ENCODE assay signal across 25 cellular contexts in genomic region chr13:42064966-42065365, GRCh38.
"Had no signal": no experiment of that assay in that cellular context is flagged by ENCODE, and none has a peak within 500 bp of the region (broad histone marks: within the 10 kb centered on the region; RNA-seq: fewer than 3 reads in every experiment).

No MANE protein-coding gene starts in this region.

- H3K27me3 ChIP-seq: dorsolateral prefrontal cortex, foreskin keratinocyte, heart right ventricle, neural progenitor cell, stomach, thyroid gland had no signal

- H3K27ac ChIP-seq: dorsolateral prefrontal cortex, foreskin keratinocyte, heart right ventricle, neural progenitor cell, parathyroid adenoma, stomach, thyroid gland had no signal

- H3K27me3 Mint-ChIP-seq: naive thymus-derived CD4-positive, alpha-beta T cell; progenitor cell of endocrine pancreas; type B pancreatic cell had no signal

- H3K4me3 ChIP-seq: dorsolateral prefrontal cortex, heart right ventricle, neural progenitor cell, stomach, thyroid gland had no signal

- H3K4me1 Mint-ChIP-seq: immature natural killer cell, neural progenitor cell had no signal

- DNase-seq: dorsolateral prefrontal cortex; effector CD4-positive, alpha-beta T cell; foreskin keratinocyte; glutamatergic neuron; heart right ventricle; hypothalamus; immature natural killer cell; kidney; mesendoderm; midbrain; naive thymus-derived CD4-positive, alpha-beta T cell; stimulated activated CD4-positive, alpha-beta T cell treated with anti-CD3 and anti-CD28 coated beads, Interleukin-2, amount 100 ng/mL, for 24 hours; stimulated activated CD4-positive, alpha-beta T cell treated with anti-CD3 and anti-CD28 coated beads, Interleukin-4, amount 100 ng/mL, for 24 hours; stimulated activated naive CD4-positive, alpha-beta T cell treated with Interleukin-2 at 50 U/mL for 16 hours; stomach; thyroid gland had no signal

- H3K9ac ChIP-seq: neural progenitor cell, parathyroid adenoma had no signal

- H3K9me3 ChIP-seq: heart right ventricle, stomach, thyroid gland had no signal

- H3K9me3 Mint-ChIP-seq: nephron; neural progenitor cell; stimulated activated effector memory CD8-positive, alpha-beta T cell treated with anti-CD3 and anti-CD28 coated beads, Interleukin-12 subunit alpha, Interleukin-12 subunit beta, amount 100 ng/mL, for 72 hours had no signal

- H3K4me1 ChIP-seq: neural progenitor cell, parathyroid adenoma, stomach, thyroid gland had no signal

- H3K36me3 ChIP-seq: neural progenitor cell, thyroid gland had no signal

- H3K36me3 Mint-ChIP-seq: immature natural killer cell; stimulated activated effector memory CD8-positive, alpha-beta T cell treated with anti-CD3 and anti-CD28 coated beads, Interleukin-12 subunit alpha, Interleukin-12 subunit beta, amount 100 ng/mL, for 72 hours had no signal

- H3K27ac Mint-ChIP-seq: immature natural killer cell; naive thymus-derived CD4-positive, alpha-beta T cell; nephron; neural progenitor cell; progenitor cell of endocrine pancreas; stimulated activated effector memory CD8-positive, alpha-beta T cell treated with anti-CD3 and anti-CD28 coated beads, Interleukin-12 subunit alpha, Interleukin-12 subunit beta, amount 100 ng/mL, for 72 hours; type B pancreatic cell had no signal

- H3K4me2 ChIP-seq: neural progenitor cell had no signal

- FAIRE-seq: colon, kidney had no signal

- H3K79me2 ChIP-seq: parathyroid adenoma had no signal

- ATAC-seq: foreskin keratinocyte; left lobe of liver; naive thymus-derived CD4-positive, alpha-beta T cell; sciatic nerve; stimulated activated effector memory CD8-positive, alpha-beta T cell treated with anti-CD3 and anti-CD28 coated beads, Interleukin-12 subunit alpha, Interleukin-12 subunit beta, amount 100 ng/mL, for 72 hours had no signal

- H3K4me3 Mint-ChIP-seq: immature natural killer cell; naive thymus-derived CD4-positive, alpha-beta T cell; nephron; neural progenitor cell; stimulated activated effector memory CD8-positive, alpha-beta T cell treated with anti-CD3 and anti-CD28 coated beads, Interleukin-12 subunit alpha, Interleukin-12 subunit beta, amount 100 ng/mL, for 72 hours; type B pancreatic cell had no signal

- H2AFZ ChIP-seq: neural progenitor cell, parathyroid adenoma had no signal
